25 cellular contexts compared by ENCODE assay signal in the genomic region with DNA sequence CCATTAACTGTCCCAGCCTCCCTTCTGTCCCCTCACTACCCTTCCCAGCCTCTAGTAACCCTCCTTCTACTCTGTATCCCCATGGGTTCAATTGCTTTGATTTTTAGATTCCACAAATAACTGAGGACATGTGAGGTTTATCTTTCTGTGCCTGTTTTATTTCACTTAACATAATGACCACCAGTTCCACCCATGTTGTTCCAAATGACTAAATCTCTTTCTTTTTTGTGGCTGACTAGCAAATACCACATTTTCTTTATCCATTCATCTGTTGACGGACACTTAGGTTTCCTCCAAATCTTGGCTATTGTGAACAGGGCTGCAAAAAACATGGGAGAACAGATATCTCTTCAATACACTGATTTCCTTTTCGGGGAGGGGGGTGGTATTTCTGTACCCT.
"Had no signal": no experiment of that assay in that cellular context is flagged by ENCODE, and none has a peak within 500 bp of the region (broad histone marks: within the 10 kb centered on the region; RNA-seq: fewer than 3 reads in every experiment).

No MANE protein-coding gene starts in this region.

- FAIRE-seq: colon, endothelial cell of umbilical vein, frontal cortex, kidney had no signal

- H3K4me3 Mint-ChIP-seq: immature natural killer cell; naive thymus-derived CD4-positive, alpha-beta T cell had no signal

- H2AFZ ChIP-seq: hepatocyte had no signal

- H3K27me3 ChIP-seq: dorsolateral prefrontal cortex, esophagus muscularis mucosa, gastroesophageal sphincter, heart left ventricle, hepatocyte, left lung had no signal

- H3K4me1 ChIP-seq: left lung, lower lobe of right lung had no signal

- DNase-seq: dermis blood vessel endothelial cell; dorsolateral prefrontal cortex; effector CD4-positive, alpha-beta T cell; effector memory CD4-positive, alpha-beta T cell; foreskin fibroblast; heart left ventricle; hypothalamus; immature natural killer cell; islet precursor cell; kidney; kidney glomerular epithelial cell; left cardiac atrium; left lung; left ventricle myocardium superior; lower lobe of right lung; mesenchymal stem cell; midbrain; naive thymus-derived CD4-positive, alpha-beta T cell had no signal

- H3K27me3 Mint-ChIP-seq: naive thymus-derived CD4-positive, alpha-beta T cell had no signal

- H3K27ac Mint-ChIP-seq: immature natural killer cell; naive thymus-derived CD4-positive, alpha-beta T cell had no signal

- H3K36me3 ChIP-seq: esophagus muscularis mucosa, gastroesophageal sphincter, heart left ventricle, left lung, lower lobe of right lung had no signal

- H3K4me3 ChIP-seq: coronary artery, dorsolateral prefrontal cortex, esophagus muscularis mucosa, gastroesophageal sphincter, heart left ventricle, hepatocyte, left lung, lower lobe of right lung had no signal

- H3K4me1 Mint-ChIP-seq: immature natural killer cell; naive thymus-derived CD4-positive, alpha-beta T cell had no signal

- H3K27ac ChIP-seq: coronary artery, dorsolateral prefrontal cortex, esophagus muscularis mucosa, gastroesophageal sphincter, heart left ventricle, hepatocyte, left lung, lower lobe of right lung had no signal

- H3K36me3 Mint-ChIP-seq: immature natural killer cell; naive thymus-derived CD4-positive, alpha-beta T cell had no signal

- H3K9me3 ChIP-seq: esophagus muscularis mucosa, gastroesophageal sphincter, heart left ventricle, left lung, lower lobe of right lung had no signal

- H3K4me2 ChIP-seq: hepatocyte had no signal
